10 cellular contexts compared by ENCODE assay signal in genomic region chr7:95535647-95536046, GRCh38. TPM values are rescaled to one million over a fixed set of nuclear protein-coding genes. Genes with fewer than 3 reads are reported as not detected.
"Had no signal": no experiment of that assay in that cellular context is flagged by ENCODE, and none has a peak within 500 bp of the region (broad histone marks: within the 10 kb centered on the region; RNA-seq: fewer than 3 reads in every experiment).

No MANE protein-coding gene starts in this region.

- H3K4me3 Mint-ChIP-seq: GM23338, H9, HFFc6 had no signal

- ATAC-seq: GM23338, HCT116 had no signal

- H3K27ac Mint-ChIP-seq: GM23338, H9, HFFc6 had no signal

- H3K9me3 Mint-ChIP-seq: GM23338, H9, HFFc6 had no signal

- H3K4me1 Mint-ChIP-seq: GM23338, H9 had no signal

- DNase-seq: GM23248, GOT3, H7, H9, HCEC 1CT, HFFc6 had no signal

RNA-seq across cellular contexts. Expression of gene ASB4, which starts 49.9 kb away (rescaled TPM):
- total RNA-seq: GM23248, GM23338, H1, H4, H7, H9, HFFc6 had no signal
